ENCODE assay signal across 8 cellular contexts in the genomic region with DNA sequence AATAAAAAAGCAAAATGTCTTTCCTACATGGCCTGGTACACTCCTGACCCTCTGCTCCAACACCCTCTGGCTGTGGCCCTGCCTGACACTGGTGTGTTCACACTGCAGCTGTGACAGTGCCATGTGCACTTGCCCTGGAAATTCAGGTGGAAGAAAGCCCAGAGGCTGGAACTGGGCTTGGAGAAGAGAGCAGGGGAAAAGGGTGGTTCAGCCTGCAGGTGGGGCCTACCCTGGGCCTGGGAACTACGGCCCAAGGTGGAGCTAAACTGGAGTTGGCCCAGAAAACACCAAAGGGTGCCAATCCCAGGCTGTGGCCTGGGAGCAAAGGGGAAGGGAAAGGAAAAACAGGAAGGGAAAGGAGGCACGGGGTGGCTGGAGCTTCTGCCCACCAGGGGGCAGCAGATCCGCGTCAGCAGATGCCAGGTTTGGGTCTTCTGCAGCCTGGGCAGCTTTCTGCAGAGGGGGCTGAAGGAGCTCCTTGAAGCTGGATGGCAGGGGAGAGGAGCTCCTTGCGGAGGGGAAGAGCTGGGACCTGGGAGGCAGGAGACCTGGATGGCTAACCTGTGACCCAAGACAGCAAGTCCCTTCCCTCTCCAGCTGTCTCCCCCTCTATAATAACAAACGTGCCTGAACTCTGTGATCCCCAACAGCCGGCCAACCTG. TPM values are rescaled to one million over a fixed set of nuclear protein-coding genes. Genes with fewer than 3 reads are reported as not detected.
DNase-seq lines count a peak whose midpoint lies in the region; ATAC-seq, FAIRE-seq and TF ChIP-seq lines count a peak whose summit lies in the region.

No MANE protein-coding gene starts in this region.

- H3K36me3 ChIP-seq in colonic mucosa (peaks cover 3% of the 10 kb centered on the region), liver (ENCODE audit: control insufficient read depth in 4 of 4, insufficient read depth in 3 of 4, low read depth in 1 of 4, low read length in 3 of 4) (peaks cover 5 to 28% (median 8%) of the 10 kb centered on the region in 4 donors)

- H3K9me3 ChIP-seq in A549 (no peaks in the 10 kb centered on the region), colonic mucosa (no peaks in the 10 kb centered on the region), liver (ENCODE audit: control insufficient read depth in 4 of 4, low read length in 3 of 4) (no peaks in the 10 kb centered on the region)

- no peaks in the 10 kb centered on the region for H3K27me3 Mint-ChIP-seq in activated CD4-positive, alpha-beta T cell treated with anti-CD3 and anti-CD28 coated beads for 36 hours

- H3K27ac ChIP-seq in A549 (0 out of 6 replicates have a peak overlapping the region, but pooled peaks of 1 of the 2 experiments have one; percentile 14), colonic mucosa (peak overlapping the region; percentile 14), liver (ENCODE audit: low read depth in 1 of 2, low read length in 2 of 2) (peak overlapping the region; percentile 39 to 54)

- H3K36me3 Mint-ChIP-seq in activated CD4-positive, alpha-beta T cell treated with anti-CD3 and anti-CD28 coated beads for 36 hours (ENCODE audit: low read depth): peaks cover 11% of the 10 kb centered on the region

- no peak overlapping the region for H3K4me3 Mint-ChIP-seq in activated CD4-positive, alpha-beta T cell treated with anti-CD3 and anti-CD28 coated beads for 36 hours

- TF ChIP-seq CTCF in A549 (IDR thresholded peaks at IDR 0.05): peak; percentile 93
- peak; percentile 18 for TF ChIP-seq CTCF in GM12801 (IDR thresholded peaks at IDR 0.05; ENCODE audit: extremely low read depth, insufficient read length)
- TF ChIP-seq CTCF in colonic mucosa (IDR thresholded peaks at IDR 0.05): peak; percentile 97
- TF ChIP-seq CTCF in liver (IDR thresholded peaks at IDR 0.05; ENCODE audit: low read depth, low read length, missing input control): peak; percentile 96

- POLR2A ChIA-PET in A549 (lab: Yijun Ruan, JAX): interaction anchor here (0.6 to 1.5 kb wide), 4 partner anchors 9 to 99 kb away, joined by 3 to 10 read pairs (median 4); partner anchors contain the start of gene CTCF
- POLR2A ChIA-PET in activated CD4-positive, alpha-beta T cell treated with anti-CD3 and anti-CD28 coated beads for 36 hours (lab: Charles Lee): interaction anchor here (0.6 to 2.5 kb wide), 4 partner anchors 9 to 924 kb away, joined by 3 to 17 read pairs (median 4); partner anchors contain the start of genes CARMIL2 and CTCF

- TF ChIP-seq RAD21 in A549 (conservative IDR thresholded peaks at IDR 0.05 in 1 of 2, IDR thresholded peaks at IDR 0.05 in 1 of 2) (peak; percentile 81 to 85), liver (IDR thresholded peaks at IDR 0.05) (peak; percentile 85 to 91)

- intact Hi-C loops in activated CD4-positive, alpha-beta T cell treated with anti-CD3 and anti-CD28 coated beads for 36 hours (cut with DNase I, micrococcal nuclease): loop anchor here (1.0 to 5.0 kb wide), 5 partner anchors 15 to 120 kb away; partner anchors contain the start of genes CTCF (in 2 of the 2), ACD (in 1 of the 2), C16orf86 (in 1 of the 2) and ENKD1 (in 1 of the 2)
- intact Hi-C loops in colonic mucosa (cut with DNase I): loop anchor here (10.0 kb wide), 1 partner anchor 108 kb away; no protein-coding TSS in a partner anchor

- H3K4me1 ChIP-seq in A549 (peaks cover under 1% of the 10 kb centered on the region; the same call in 1 of the 3 replicates), colonic mucosa (peaks cover 5% of the 10 kb centered on the region), liver (ENCODE audit: control insufficient read depth in 4 of 4, insufficient read depth in 4 of 4, low read length in 3 of 4) (peaks cover 4 to 38% (median 27%) of the 10 kb centered on the region in 4 donors)

- no peak overlapping the region for H3K4me2 ChIP-seq in A549

- no peak for TF ChIP-seq POLR2A in A549 (IDR thresholded peaks at IDR 0.05; ENCODE audit: low read length)

- H3K9me3 Mint-ChIP-seq in activated CD4-positive, alpha-beta T cell treated with anti-CD3 and anti-CD28 coated beads for 36 hours (ENCODE audit: low read depth): no peaks in the 10 kb centered on the region

- H3K27ac Mint-ChIP-seq in activated CD4-positive, alpha-beta T cell treated with anti-CD3 and anti-CD28 coated beads for 36 hours: peak overlapping the region; percentile 89

- H3K4me3 ChIP-seq in A549: no peak overlapping the region
- no peak overlapping the region for H3K4me3 ChIP-seq in colonic mucosa
- no peak overlapping the region for H3K4me3 ChIP-seq in liver (ENCODE audit: low read depth in 1 of 3, low read length in 3 of 3)

- CTCF ChIA-PET in A549 (lab: Yijun Ruan, JAX): interaction anchor here (0.7 to 22.1 kb wide), 49 partner anchors 8 to 395 kb away, joined by 3 to 301 read pairs (median 5); partner anchors contain the start of genes ACD, ATP6V0D1, C16orf86 and CARMIL2
- CTCF ChIA-PET in activated CD4-positive, alpha-beta T cell treated with anti-CD3 and anti-CD28 coated beads for 36 hours (lab: Charles Lee): interaction anchor here (0.5 to 4.8 kb wide), 46 partner anchors 9 to 563 kb away, joined by 3 to 86 read pairs (median 5); partner anchors contain the start of genes ACD, ATP6V0D1, C16orf86 and CARMIL2

- H3K9ac ChIP-seq in colonic mucosa (ENCODE audit: low read depth in 2 of 2, low read length in 2 of 2) (peak overlapping the region; percentile 20 to 38), liver (ENCODE audit: low read depth in 1 of 2, low read length in 2 of 2) (peak overlapping the region in 1 of 2 donors; percentile 43)

- FAIRE-seq in A549 (lab: Jason Lieb, UNC): no peak

- DNase-seq in A549 (ENCODE audit: low read depth in 1 of 2, low spot score in 1 of 2): peak; percentile 73 to 85
- DNase-seq in NAMALWA (ENCODE audit: low spot score): peak; percentile 83
- peak; percentile 86 for DNase-seq in activated CD4-positive, alpha-beta T cell treated with anti-CD3 and anti-CD28 coated beads for 36 hours
- DNase-seq in colonic mucosa: peak; percentile 88
- peak in 2 of 3 experiments; percentile 53 to 69 for DNase-seq in stimulated activated CD4-positive, alpha-beta T cell treated with anti-CD3 and anti-CD28 coated beads, TNF-alpha, amount 100 ng/mL, for 24 hours (ENCODE audit: low read depth in 3 of 3)

- ATAC-seq in A549 (peak; percentile 74 to 84), GM21381 (IDR thresholded peaks at IDR 0.05; ENCODE audit: unreplicated experiment) (no peak)
- ATAC-seq in activated CD4-positive, alpha-beta T cell treated with anti-CD3 and anti-CD28 coated beads for 36 hours: peak; percentile 63

- no peaks in the 10 kb centered on the region for H3K27me3 ChIP-seq in colonic mucosa
- no peaks in the 10 kb centered on the region for H3K27me3 ChIP-seq in liver (ENCODE audit: control insufficient read depth in 4 of 4, insufficient read depth in 4 of 4, low read length in 3 of 4)

- TF ChIP-seq EP300 in A549 (IDR thresholded peaks at IDR 0.05): no peak

- 26% methylated on average over 7 of the region's 7 CpGs for WGBS in A549 (ENCODE audit: missing lambda C conversion rate)
- 15% methylated on average over 7 of the region's 7 CpGs for WGBS in liver

- peaks cover 35% of the 10 kb centered on the region for H3K4me1 Mint-ChIP-seq in activated CD4-positive, alpha-beta T cell treated with anti-CD3 and anti-CD28 coated beads for 36 hours

TF ChIP-seq in A549, 52 proteins besides CTCF, POLR2A, EP300 and RAD21:
- TF ChIP-seq, protein P1, sequence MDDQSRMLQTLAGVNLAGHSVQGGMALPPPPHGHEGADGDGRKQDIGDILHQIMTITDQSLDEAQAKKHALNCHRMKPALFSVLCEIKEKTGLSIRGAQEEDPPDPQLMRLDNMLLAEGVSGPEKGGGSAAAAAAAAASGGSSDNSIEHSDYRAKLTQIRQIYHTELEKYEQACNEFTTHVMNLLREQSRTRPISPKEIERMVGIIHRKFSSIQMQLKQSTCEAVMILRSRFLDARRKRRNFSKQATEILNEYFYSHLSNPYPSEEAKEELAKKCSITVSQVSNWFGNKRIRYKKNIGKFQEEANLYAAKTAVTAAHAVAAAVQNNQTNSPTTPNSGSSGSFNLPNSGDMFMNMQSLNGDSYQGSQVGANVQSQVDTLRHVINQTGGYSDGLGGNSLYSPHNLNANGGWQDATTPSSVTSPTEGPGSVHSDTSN (IDR thresholded peaks at IDR 0.05): no peak
- TF ChIP-seq SMC3 (IDR thresholded peaks at IDR 0.05): peak; percentile 87

TF ChIP-seq in liver, 16 proteins besides CTCF, POLR2A, EP300 and RAD21 (continues in another document):
- peak in 1 of 2 donors; percentile 34 for TF ChIP-seq EGR1 (IDR thresholded peaks at IDR 0.05; ENCODE audit: low read depth in 2 of 2)

RNA-seq across cellular contexts. Expression of gene CTCF, which starts 15.4 kb away (rescaled TPM):
- polyA plus RNA-seq in A549 (2011; rRNA removed) (51.5 and 58.4 TPM in 2 replicates), A549 (2017; fragmentation: RNase III; extraction: RNeasy Plus Mini Kit Qiagen cat#74134 plus additional on column Dnase treatment) (38.6 to 42.5 TPM (median 40.8 TPM) in 3 replicates), liver (10 to 100 TPM; 10.1 to 14.9 TPM)
- 25.3 and 26.9 TPM in 2 replicates for polyA plus RNA-seq in A549 (2012; cell fraction: cytosol; rRNA removed)
- 17.0 and 22.5 TPM in 2 replicates for polyA plus RNA-seq in A549 (2012; cell fraction: nucleus; rRNA removed)
- polyA minus RNA-seq in A549 (2011; rRNA and poly(A)+ RNA removed): 51.4 and 53.3 TPM in 2 replicates
- total RNA-seq in activated CD4-positive, alpha-beta T cell treated with anti-CD3 and anti-CD28 coated beads for 36 hours: 10 to 100 TPM; 51.0 to 66.4 TPM
- total RNA-seq in colonic mucosa (10 to 100 TPM; 37.0 to 47.3 TPM), liver (10 to 100 TPM; 16.1 to 35.3 TPM)

RNA-seq across cellular contexts. Expression of gene RIPOR1, which starts 18.3 kb away (rescaled TPM):
- 5.6 and 7.2 TPM in 2 replicates for polyA plus RNA-seq in A549 (2011; rRNA removed)
- polyA plus RNA-seq in A549 (2012; cell fraction: cytosol; rRNA removed): 16.2 and 18.1 TPM in 2 replicates
- 48.3 and 50.0 TPM in 2 replicates for polyA plus RNA-seq in A549 (2012; cell fraction: nucleus; rRNA removed)
- polyA plus RNA-seq in A549 (2017; fragmentation: RNase III; extraction: RNeasy Plus Mini Kit Qiagen cat#74134 plus additional on column Dnase treatment): 22.5 to 24.7 TPM (median 23.0 TPM) in 3 replicates
- polyA minus RNA-seq in A549 (2011; rRNA and poly(A)+ RNA removed): 9.3 and 12.8 TPM in 2 replicates
- total RNA-seq in activated CD4-positive, alpha-beta T cell treated with anti-CD3 and anti-CD28 coated beads for 36 hours: 10 to 100 TPM; 18.9 to 24.1 TPM
- total RNA-seq in colonic mucosa: 10 to 100 TPM; 14.4 to 19.0 TPM
- 10 to 100 TPM; 16.8 to 25.2 TPM for total RNA-seq in liver
- 10 to 100 TPM in 1 of 2 donors, 1 to 10 TPM in 1; 7.6 to 13.8 TPM for polyA plus RNA-seq in liver

Comparison
In these comparisons a context has a peak if more than half of its experiments do, and no peak if none do; other contexts are left out.
1. CTCF ChIP-seq: peak in every context shown above with its lines; median percentile 97 in colonic mucosa; 96 in liver; 93 in A549; 18 in GM12801.